16 cellular contexts compared by ENCODE assay signal in the genomic region with DNA sequence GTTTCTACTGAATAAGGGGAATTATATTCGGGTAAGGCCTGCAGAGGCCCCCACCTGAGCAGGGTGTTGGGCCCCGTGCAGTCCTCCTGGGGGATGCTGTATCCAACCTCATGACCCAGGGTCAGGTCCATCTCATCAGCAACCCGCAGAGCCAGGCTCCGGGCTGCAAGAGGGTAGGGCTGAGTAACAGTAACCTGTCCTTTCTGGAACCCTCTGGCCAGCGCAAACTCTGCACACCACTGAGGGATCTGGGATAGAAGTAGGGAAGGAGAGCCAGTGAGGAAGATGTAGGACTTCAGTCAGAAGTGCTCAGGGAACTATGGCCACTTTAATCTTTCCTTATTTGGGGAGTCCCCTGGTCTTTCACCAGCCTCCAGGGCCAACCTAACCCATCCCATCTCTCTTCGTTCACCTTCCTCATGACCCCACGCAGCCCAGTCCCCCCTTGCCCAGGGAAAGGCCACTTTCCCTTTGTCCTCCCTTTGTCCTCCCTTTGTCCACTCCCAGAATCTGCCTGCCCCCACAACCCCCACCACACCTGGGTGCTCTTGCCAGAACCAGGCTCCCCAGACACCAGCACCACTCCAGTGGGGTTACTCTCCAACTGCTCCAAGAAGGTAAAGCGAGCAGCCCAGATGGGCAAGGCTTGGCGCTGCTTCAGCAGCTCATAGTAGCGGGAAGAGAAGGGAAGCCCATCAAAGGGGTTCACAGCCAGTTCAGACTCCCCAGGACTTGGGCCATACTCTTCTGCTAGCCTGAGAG. TPM values are rescaled to one million over a fixed set of nuclear protein-coding genes. Genes with fewer than 3 reads are reported as not detected.
DNase-seq lines count a peak whose midpoint lies in the region; ATAC-seq, FAIRE-seq and TF ChIP-seq lines count a peak whose summit lies in the region.
"Had no signal": no experiment of that assay in that cellular context is flagged by ENCODE, and none has a peak within 500 bp of the region (broad histone marks: within the 10 kb centered on the region; RNA-seq: fewer than 3 reads in every experiment).

No MANE protein-coding gene starts in this region.

- FAIRE-seq in K562 (lab: Jason Lieb, UNC): no peak
- FAIRE-seq: RCC 7860 had no signal

- no peak overlapping the region for H3K9ac ChIP-seq in K562 (ENCODE audit: insufficient read depth in 1 of 2, low read depth in 2 of 2, low read length in 2 of 2)

- no peaks in the 10 kb centered on the region for H3K9me3 ChIP-seq in K562 (replicated peaks; ENCODE audit: control insufficient read depth, insufficient read depth, low read depth, low read length)
- H3K9me3 ChIP-seq in esophagus squamous epithelium: no peaks in the 10 kb centered on the region
- H3K9me3 ChIP-seq in osteoblast (ENCODE audit: low read depth, low read length): no peaks in the 10 kb centered on the region
- H3K9me3 ChIP-seq in HAP-1: no peaks in the 10 kb centered on the region

- TF ChIP-seq POLR2A in K562 (conservative IDR thresholded peaks at IDR 0.05) (no peak), esophagus squamous epithelium (IDR thresholded peaks at IDR 0.05) (no peak)

- ATAC-seq in K562: no peak

- TF ChIP-seq CTCF in K562 (IDR thresholded peaks at IDR 0.05 in 2 of 3, conservative IDR thresholded peaks at IDR 0.05 in 1 of 3; ENCODE audit: insufficient read depth in 2 of 3, low read depth in 1 of 3, low read length in 3 of 3): no peak
- TF ChIP-seq CTCF in esophagus squamous epithelium (IDR thresholded peaks at IDR 0.05): no peak
- TF ChIP-seq CTCF in osteoblast (IDR thresholded peaks at IDR 0.05; ENCODE audit: extremely low read depth, low read depth, low read length): no peak

- in situ Hi-C loops in K562 (cut with MboI): no loop called here
- in situ Hi-C loops in HAP-1 (cut with MboI; ENCODE audit: low sequenced_read_pairs): no loop called here

- intact Hi-C loops in K562 (cut with micrococcal nuclease) (no loop called here), esophagus squamous epithelium (cut with DNase I) (loop anchor here (5.0 kb wide), 1 partner anchor 43 kb away; the partner anchor contains the start of genes CCDC142 and TTC31)

- H4K20me1 ChIP-seq in K562 (replicated peaks; ENCODE audit: control insufficient read depth, insufficient read depth, low read length): peaks cover 5% of the 10 kb centered on the region; the same call in 1 of the 2 replicates
- H4K20me1 ChIP-seq in osteoblast (ENCODE audit: insufficient read depth, low read length): peaks cover 16% of the 10 kb centered on the region

- H3K27ac ChIP-seq in K562 (ENCODE audit: extremely low read depth, low read depth, low read length) (no peak overlapping the region), esophagus squamous epithelium (peak overlapping the region; percentile 16 to 83 (median 67)), osteoblast (ENCODE audit: low read depth, low read length) (no peak overlapping the region)

- H3K79me2 ChIP-seq in K562 (ENCODE audit: control insufficient read depth, insufficient read depth, low read length): peaks cover 33% of the 10 kb centered on the region
- peaks cover 28% of the 10 kb centered on the region for H3K79me2 ChIP-seq in osteoblast (ENCODE audit: insufficient read depth, low read length)

- H3K4me1 ChIP-seq in K562 (replicated peaks in 1 of 2; ENCODE audit: control insufficient read depth in 2 of 2, insufficient read depth in 2 of 2, low read length in 2 of 2) (peaks cover 9 to 16% of the 10 kb centered on the region in 2 experiments), esophagus squamous epithelium (peaks cover 10 to 38% (median 14%) of the 10 kb centered on the region in 3 donors), osteoblast (ENCODE audit: insufficient read depth, low read length) (peaks cover 14% of the 10 kb centered on the region), HAP-1 (peaks cover 8% of the 10 kb centered on the region)

- H3K36me3 ChIP-seq in H7 (replicated peaks; ENCODE audit: control insufficient read depth, insufficient read depth, low read length) (peaks cover 17% of the 10 kb centered on the region), K562 (ENCODE audit: control insufficient read depth, insufficient read depth, low read length) (peaks cover 35% of the 10 kb centered on the region), esophagus squamous epithelium (peaks cover 7 to 29% (median 11%) of the 10 kb centered on the region in 3 donors), osteoblast (ENCODE audit: insufficient read depth, low read length) (peaks cover 27% of the 10 kb centered on the region), HAP-1 (replicated peaks) (peaks cover 29% of the 10 kb centered on the region)

- H3K9me1 ChIP-seq in K562 (ENCODE audit: control insufficient read depth, insufficient read depth, low read length): no peaks in the 10 kb centered on the region

- H3K4me3 ChIP-seq in H7 (ENCODE audit: insufficient read depth, low read depth, low read length) (no peak overlapping the region), K562 (no peak overlapping the region), esophagus squamous epithelium (peak overlapping the region in 1 of 4 donors; percentile 28), osteoblast (ENCODE audit: insufficient read depth, low read length) (no peak overlapping the region), HAP-1 (no peak overlapping the region)

- WGBS in K562 (ENCODE audit: insufficient coverage, low coverage, missing lambda C conversion rate): 84% methylated on average over 10 of the region's 10 CpGs
- WGBS in esophagus squamous epithelium, 2 donors: 85 to 89% methylated on average over 8 of the region's 10 CpGs

- H3K4me2 ChIP-seq in K562 (ENCODE audit: insufficient read depth, low read length): no peak overlapping the region
- no peak overlapping the region for H3K4me2 ChIP-seq in osteoblast (ENCODE audit: insufficient read depth, low read length)

- DNase-seq in H7 (peak; percentile 15), K562 (ENCODE audit: extremely low read depth in 1 of 4, low spot score in 3 of 4) (no peak), esophagus squamous epithelium (lab: John Stamatoyannopoulos, UW) (no peak), osteoblast (ENCODE audit: insufficient read length, low spot score, missing footprints) (peak; percentile 25), NCI-H748 treated with DMSO at 0.1 percent for 48 hours (lab: John Stamatoyannopoulos, UW) (no peak), kidney glomerular epithelial cell (lab: John Stamatoyannopoulos, UW) (no peak), HAP-1 (ENCODE audit: low spot score in 2 of 2) (no peak)
- DNase-seq: CD8-positive, alpha-beta memory T cell; GOT3; NCI-H1436; NCI-H2029 treated with DMSO at 0.1 percent for 48 hours; NCI-H510A treated with DMSO at 0.1 percent for 48 hours; SIG-M5 had no signal

- TF ChIP-seq EP300 in K562 (IDR thresholded peaks at IDR 0.05; ENCODE audit: low read length): no peak

- CTCF ChIA-PET in K562 (lab: Yijun Ruan, JAX; ENCODE audit: low intra/inter-chr PET ratio): no interaction called here

- H2AFZ ChIP-seq in K562 (ENCODE audit: low read depth, low read length) (no peak overlapping the region), osteoblast (ENCODE audit: low read length) (no peak overlapping the region)

- POLR2A ChIA-PET in K562 (lab: Yijun Ruan, JAX): no interaction called here

- TF ChIP-seq RAD21 in K562 (CRISPR knock-in tag; conservative IDR thresholded peaks at IDR 0.05 in 1 of 2, IDR thresholded peaks at IDR 0.05 in 1 of 2): no peak

- no TSS peak for BruUV-seq in K562 (replicated peaks; lab: Mats Ljungman, UMichigan)

- H3K27me3 ChIP-seq in H7 (ENCODE audit: control insufficient read depth, insufficient read depth, low read length) (peaks cover 23% of the 10 kb centered on the region), K562 (ENCODE audit: control insufficient read depth in 2 of 2, insufficient read depth in 2 of 2, low read length in 2 of 2) (no peaks in the 10 kb centered on the region), esophagus squamous epithelium (peaks cover 0 to 11% (median 0%) of the 10 kb centered on the region in 4 donors), osteoblast (ENCODE audit: insufficient read depth, low read length) (peaks cover 7% of the 10 kb centered on the region), HAP-1 (ENCODE audit: low read depth) (no peaks in the 10 kb centered on the region)

RNA-seq across cellular contexts. Expression of gene DQX1, which starts 0.9 kb away (rescaled TPM):
- total RNA-seq in H7 (2014; rRNA removed; shearing (Covaris generic)): 0.10 and 0.78 TPM in 2 replicates
- total RNA-seq in K562 (2011; cell fraction: chromatin; rRNA removed; ENCODE audit: low replicate concordance): 2.8 and 6.5 TPM in 2 replicates
- total RNA-seq in K562 (2011; cell fraction: nucleolus; rRNA removed): 1.7 and 2.1 TPM in 2 replicates
- 1.7 and 2.0 TPM in 2 replicates for total RNA-seq in K562 (2011; cell fraction: nucleoplasm; rRNA removed)
- total RNA-seq in K562 (2014; rRNA removed): 0.73 TPM in 1 of 2 replicates, not detected in the other
- 0.06 and 0.11 TPM in 2 replicates for total RNA-seq in K562 (2014; rRNA removed; fragmentation: Illumina TruSeq; extraction: Trizol)
- total RNA-seq in K562 (2015; rRNA removed; fragmentation: Illumina TruSeq; extraction: Trizol): 0.30 and 0.33 TPM in 2 replicates
- 0.29 and 0.38 TPM in 2 replicates for total RNA-seq in K562 (2021)
- polyA plus RNA-seq in K562 (2011; rRNA removed): 0.18 and 0.46 TPM in 2 replicates
- polyA plus RNA-seq in K562 (2011; cell fraction: cytosol; rRNA removed): 0.03 and 0.24 TPM in 2 replicates
- 3.1 and 4.0 TPM in 2 replicates for polyA plus RNA-seq in K562 (2011; cell fraction: nucleus; rRNA removed)
- 0.18 and 0.25 TPM in 2 replicates for polyA plus RNA-seq in K562 (2012)
- 0.18 TPM in 2 replicates for polyA plus RNA-seq in K562 (2014; fragmentation: Illumina TruSeq; extraction: Trizol)
- polyA plus RNA-seq in K562 (2014; fragmentation: Nextera tagmentation; extraction: Ambion mirVana): under 1 TPM; 0.04 to 0.08 TPM
- polyA plus RNA-seq in K562 (2014; rRNA removed): 0.05 and 0.21 TPM in 2 replicates
- polyA minus RNA-seq in K562 (2011; rRNA and poly(A)+ RNA removed): not detected in 2 replicates
- polyA minus RNA-seq in K562 (2011; cell fraction: cytosol; rRNA and poly(A)+ RNA removed): not detected in 2 replicates
- polyA minus RNA-seq in K562 (2011; cell fraction: nucleus; rRNA and poly(A)+ RNA removed): 0.54 and 1.3 TPM in 2 replicates
- 10 to 100 TPM in 1 of 4 donors, 1 to 10 TPM in 3; 3.8 to 13.3 (median 5.7) TPM for total RNA-seq in esophagus squamous epithelium
- total RNA-seq in osteoblast: not detected in 2 replicates
- polyA plus RNA-seq: AG04450; CD8-positive, alpha-beta memory T cell had no signal

RNA-seq across cellular contexts. Expression of gene AUP1, which starts 4.4 kb away (rescaled TPM):
- total RNA-seq in H7 (2014; rRNA removed; shearing (Covaris generic)): 99.5 and 105 TPM in 2 replicates
- total RNA-seq in K562 (2011; cell fraction: chromatin; rRNA removed; ENCODE audit: low replicate concordance): 396 and 984 TPM in 2 replicates
- 901 and 928 TPM in 2 replicates for total RNA-seq in K562 (2011; cell fraction: nucleolus; rRNA removed)
- 568 and 636 TPM in 2 replicates for total RNA-seq in K562 (2011; cell fraction: nucleoplasm; rRNA removed)
- 183 and 192 TPM in 2 replicates for total RNA-seq in K562 (2014; rRNA removed)
- 105 and 130 TPM in 2 replicates for total RNA-seq in K562 (2014; rRNA removed; fragmentation: Illumina TruSeq; extraction: Trizol)
- total RNA-seq in K562 (2015; rRNA removed; fragmentation: Illumina TruSeq; extraction: Trizol): 165 and 173 TPM in 2 replicates
- total RNA-seq in K562 (2021): 165 and 166 TPM in 2 replicates
- 118 and 196 TPM in 2 replicates for polyA plus RNA-seq in K562 (2011; rRNA removed)
- 159 and 372 TPM in 2 replicates for polyA plus RNA-seq in K562 (2011; cell fraction: cytosol; rRNA removed)
- 1,037 and 1,663 TPM in 2 replicates for polyA plus RNA-seq in K562 (2011; cell fraction: nucleus; rRNA removed)
- polyA plus RNA-seq in K562 (2012): 131 and 205 TPM in 2 replicates
- 217 and 245 TPM in 2 replicates for polyA plus RNA-seq in K562 (2014; fragmentation: Illumina TruSeq; extraction: Trizol)
- polyA plus RNA-seq in K562 (2014; fragmentation: Nextera tagmentation; extraction: Ambion mirVana): 100 to 1,000 TPM in 1 of 2 experiments, 10 to 100 TPM in 1; 70.7 to 113 TPM
- polyA plus RNA-seq in K562 (2014; rRNA removed): 245 and 268 TPM in 2 replicates
- 48.7 and 121 TPM in 2 replicates for polyA minus RNA-seq in K562 (2011; rRNA and poly(A)+ RNA removed)
- 56.7 and 112 TPM in 2 replicates for polyA minus RNA-seq in K562 (2011; cell fraction: cytosol; rRNA and poly(A)+ RNA removed)
- polyA minus RNA-seq in K562 (2011; cell fraction: nucleus; rRNA and poly(A)+ RNA removed): 209 and 232 TPM in 2 replicates
- 100 to 1,000 TPM in 2 of 4 donors, 10 to 100 TPM in 2; 79.9 to 142 (median 105) TPM for total RNA-seq in esophagus squamous epithelium
- total RNA-seq in osteoblast: 82.9 and 86.3 TPM in 2 replicates

RNA-seq across cellular contexts. Expression of gene HTRA2, which starts 4.6 kb away (rescaled TPM):
- 27.0 and 39.6 TPM in 2 replicates for total RNA-seq in H7 (2014; rRNA removed; shearing (Covaris generic))
- 76.3 and 135 TPM in 2 replicates for total RNA-seq in K562 (2011; cell fraction: chromatin; rRNA removed; ENCODE audit: low replicate concordance)
- total RNA-seq in K562 (2011; cell fraction: nucleolus; rRNA removed): 116 and 121 TPM in 2 replicates
- total RNA-seq in K562 (2011; cell fraction: nucleoplasm; rRNA removed): 69.5 and 82.8 TPM in 2 replicates
- total RNA-seq in K562 (2014; rRNA removed): 68.0 and 76.5 TPM in 2 replicates
- total RNA-seq in K562 (2014; rRNA removed; fragmentation: Illumina TruSeq; extraction: Trizol): 48.3 and 54.2 TPM in 2 replicates
- total RNA-seq in K562 (2015; rRNA removed; fragmentation: Illumina TruSeq; extraction: Trizol): 56.7 and 60.5 TPM in 2 replicates
- 66.5 and 72.0 TPM in 2 replicates for total RNA-seq in K562 (2021)
- polyA plus RNA-seq in K562 (2011; rRNA removed): 45.9 and 59.8 TPM in 2 replicates
- polyA plus RNA-seq in K562 (2011; cell fraction: cytosol; rRNA removed): 65.6 and 128 TPM in 2 replicates
- polyA plus RNA-seq in K562 (2011; cell fraction: nucleus; rRNA removed): 86.3 and 133 TPM in 2 replicates
- polyA plus RNA-seq in K562 (2012): 62.5 and 70.9 TPM in 2 replicates
- 60.7 and 75.7 TPM in 2 replicates for polyA plus RNA-seq in K562 (2014; fragmentation: Illumina TruSeq; extraction: Trizol)
- polyA plus RNA-seq in K562 (2014; fragmentation: Nextera tagmentation; extraction: Ambion mirVana): 10 to 100 TPM; 66.7 to 71.2 TPM
- polyA plus RNA-seq in K562 (2014; rRNA removed): 65.8 and 78.9 TPM in 2 replicates
- polyA minus RNA-seq in K562 (2011; rRNA and poly(A)+ RNA removed): 29.0 and 45.8 TPM in 2 replicates
- 22.2 and 38.4 TPM in 2 replicates for polyA minus RNA-seq in K562 (2011; cell fraction: cytosol; rRNA and poly(A)+ RNA removed)
- polyA minus RNA-seq in K562 (2011; cell fraction: nucleus; rRNA and poly(A)+ RNA removed): 58.6 and 61.0 TPM in 2 replicates
- 10 to 100 TPM; 16.9 to 25.8 (median 22.0) TPM for total RNA-seq in esophagus squamous epithelium
- total RNA-seq in osteoblast: 51.8 and 53.6 TPM in 2 replicates

RNA-seq across cellular contexts. Expression of gene TLX2, which starts 10.9 kb away (rescaled TPM):
- not detected in 2 replicates for total RNA-seq in H7 (2014; rRNA removed; shearing (Covaris generic))
- total RNA-seq in K562 (2011; cell fraction: chromatin; rRNA removed; ENCODE audit: low replicate concordance): not detected in 2 replicates
- total RNA-seq in K562 (2011; cell fraction: nucleolus; rRNA removed): not detected in 2 replicates
- total RNA-seq in K562 (2011; cell fraction: nucleoplasm; rRNA removed): not detected in 2 replicates
- total RNA-seq in K562 (2014; rRNA removed): not detected in 2 replicates
- not detected in 2 replicates for total RNA-seq in K562 (2014; rRNA removed; fragmentation: Illumina TruSeq; extraction: Trizol)
- total RNA-seq in K562 (2015; rRNA removed; fragmentation: Illumina TruSeq; extraction: Trizol): not detected in 2 replicates
- total RNA-seq in K562 (2021): not detected in 2 replicates
- polyA plus RNA-seq in K562 (2011; rRNA removed): not detected in 2 replicates
- not detected in 2 replicates for polyA plus RNA-seq in K562 (2011; cell fraction: cytosol; rRNA removed)
- not detected in 2 replicates for polyA plus RNA-seq in K562 (2011; cell fraction: nucleus; rRNA removed)
- polyA plus RNA-seq in K562 (2012): 0.12 TPM in 1 of 2 replicates, not detected in the other
- polyA plus RNA-seq in K562 (2014; fragmentation: Illumina TruSeq; extraction: Trizol): not detected in 2 replicates
- polyA plus RNA-seq in K562 (2014; fragmentation: Nextera tagmentation; extraction: Ambion mirVana): not detected
- not detected in 2 replicates for polyA plus RNA-seq in K562 (2014; rRNA removed)
- not detected in 2 replicates for polyA minus RNA-seq in K562 (2011; rRNA and poly(A)+ RNA removed)
- polyA minus RNA-seq in K562 (2011; cell fraction: cytosol; rRNA and poly(A)+ RNA removed): not detected in 2 replicates
- polyA minus RNA-seq in K562 (2011; cell fraction: nucleus; rRNA and poly(A)+ RNA removed): not detected in 2 replicates
- total RNA-seq in esophagus squamous epithelium: not detected
- under 0.01 and 0.36 TPM in 2 replicates for total RNA-seq in osteoblast
- polyA plus RNA-seq: AG04450; BJ; CD8-positive, alpha-beta memory T cell had no signal

RNA-seq across cellular contexts. Expression of gene PCGF1, which starts 17.6 kb away (rescaled TPM):
- total RNA-seq in H7 (2014; rRNA removed; shearing (Covaris generic)): 12.4 and 15.1 TPM in 2 replicates
- 41.0 and 75.1 TPM in 2 replicates for total RNA-seq in K562 (2011; cell fraction: chromatin; rRNA removed; ENCODE audit: low replicate concordance)
- total RNA-seq in K562 (2011; cell fraction: nucleolus; rRNA removed): 49.2 and 62.0 TPM in 2 replicates
- 36.9 and 41.4 TPM in 2 replicates for total RNA-seq in K562 (2011; cell fraction: nucleoplasm; rRNA removed)
- total RNA-seq in K562 (2014; rRNA removed) (20.3 and 28.5 TPM in 2 replicates), K562 (2014; rRNA removed; fragmentation: Illumina TruSeq; extraction: Trizol) (22.5 and 25.1 TPM in 2 replicates), K562 (2015; rRNA removed; fragmentation: Illumina TruSeq; extraction: Trizol) (25.9 and 31.2 TPM in 2 replicates), K562 (2021) (27.3 and 33.6 TPM in 2 replicates), esophagus squamous epithelium (10 to 100 TPM in 3 of 4 donors, 1 to 10 TPM in 1; 4.4 to 16.2 (median 14.7) TPM), osteoblast (22.4 and 26.5 TPM in 2 replicates)
- polyA plus RNA-seq in K562 (2011; rRNA removed) (28.3 and 29.3 TPM in 2 replicates), K562 (2014; fragmentation: Illumina TruSeq; extraction: Trizol) (31.9 and 34.8 TPM in 2 replicates), K562 (2014; fragmentation: Nextera tagmentation; extraction: Ambion mirVana) (10 to 100 TPM; 45.3 to 45.7 TPM), K562 (2014; rRNA removed) (26.1 and 26.3 TPM in 2 replicates)
- 30.4 and 33.2 TPM in 2 replicates for polyA plus RNA-seq in K562 (2011; cell fraction: cytosol; rRNA removed)
- polyA plus RNA-seq in K562 (2011; cell fraction: nucleus; rRNA removed): 64.9 and 75.4 TPM in 2 replicates
- 27.7 and 31.8 TPM in 2 replicates for polyA plus RNA-seq in K562 (2012)
- polyA minus RNA-seq in K562 (2011; rRNA and poly(A)+ RNA removed): 36.6 and 41.3 TPM in 2 replicates
- 22.0 and 27.9 TPM in 2 replicates for polyA minus RNA-seq in K562 (2011; cell fraction: cytosol; rRNA and poly(A)+ RNA removed)
- 19.7 and 30.2 TPM in 2 replicates for polyA minus RNA-seq in K562 (2011; cell fraction: nucleus; rRNA and poly(A)+ RNA removed)

Comparison
In these comparisons a context has a peak if more than half of its experiments do, and no peak if none do; other contexts are left out.
1. DNase-seq: peak in H7 (single experiment) and osteoblast (single experiment); none in K562 (0 of 4), esophagus squamous epithelium (single experiment), NCI-H748 treated with DMSO at 0.1 percent for 48 hours (single experiment), kidney glomerular epithelial cell (single experiment) and HAP-1 (0 of 2).
2. H3K27ac ChIP-seq: peak in esophagus squamous epithelium (4 of 4); none in K562 (single experiment) and osteoblast (single experiment).